ENCODE assay signal across 1 cellular context in genomic region chr7:1458676-1459511, GRCh38.
TF ChIP-seq lines count a peak whose summit lies in the region.

TSS of gene MICALL2 (minus strand) at chr7:1459470. CDS start at chr7:1459326, 144 bp downstream.

TF ChIP-seq in HepG2, 621 proteins besides CTCF, POLR2A, EP300 and RAD21 (continued from another document and continues in another):
- no peak for TF ChIP-seq ZBTB39 (CRISPR knock-in tag; IDR thresholded peaks at IDR 0.05)
- TF ChIP-seq GABPB1 (CRISPR knock-in tag; IDR thresholded peaks at IDR 0.05), result peak; percentile 35; the same call in 1 of the 2 replicates
- TF ChIP-seq ZNF615 (CRISPR knock-in tag; IDR thresholded peaks at IDR 0.05; ENCODE audit: borderline replicate concordance), result no peak
- no peak for TF ChIP-seq ZBTB37 (CRISPR knock-in tag; IDR thresholded peaks at IDR 0.05)
- TF ChIP-seq RCOR2 (CRISPR knock-in tag; IDR thresholded peaks at IDR 0.05), result no peak
- peak; percentile 65 for TF ChIP-seq YEATS4 (CRISPR knock-in tag; IDR thresholded peaks at IDR 0.05; ENCODE audit: borderline replicate concordance)
- TF ChIP-seq, protein P1, sequence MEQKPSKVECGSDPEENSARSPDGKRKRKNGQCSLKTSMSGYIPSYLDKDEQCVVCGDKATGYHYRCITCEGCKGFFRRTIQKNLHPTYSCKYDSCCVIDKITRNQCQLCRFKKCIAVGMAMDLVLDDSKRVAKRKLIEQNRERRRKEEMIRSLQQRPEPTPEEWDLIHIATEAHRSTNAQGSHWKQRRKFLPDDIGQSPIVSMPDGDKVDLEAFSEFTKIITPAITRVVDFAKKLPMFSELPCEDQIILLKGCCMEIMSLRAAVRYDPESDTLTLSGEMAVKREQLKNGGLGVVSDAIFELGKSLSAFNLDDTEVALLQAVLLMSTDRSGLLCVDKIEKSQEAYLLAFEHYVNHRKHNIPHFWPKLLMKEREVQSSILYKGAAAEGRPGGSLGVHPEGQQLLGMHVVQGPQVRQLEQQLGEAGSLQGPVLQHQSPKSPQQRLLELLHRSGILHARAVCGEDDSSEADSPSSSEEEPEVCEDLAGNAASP (CRISPR knock-in tag; IDR thresholded peaks at IDR 0.05; ENCODE audit: borderline replicate concordance), result no peak
- TF ChIP-seq CERS6 (CRISPR knock-in tag; IDR thresholded peaks at IDR 0.05), result no peak
- TF ChIP-seq, protein P2, sequence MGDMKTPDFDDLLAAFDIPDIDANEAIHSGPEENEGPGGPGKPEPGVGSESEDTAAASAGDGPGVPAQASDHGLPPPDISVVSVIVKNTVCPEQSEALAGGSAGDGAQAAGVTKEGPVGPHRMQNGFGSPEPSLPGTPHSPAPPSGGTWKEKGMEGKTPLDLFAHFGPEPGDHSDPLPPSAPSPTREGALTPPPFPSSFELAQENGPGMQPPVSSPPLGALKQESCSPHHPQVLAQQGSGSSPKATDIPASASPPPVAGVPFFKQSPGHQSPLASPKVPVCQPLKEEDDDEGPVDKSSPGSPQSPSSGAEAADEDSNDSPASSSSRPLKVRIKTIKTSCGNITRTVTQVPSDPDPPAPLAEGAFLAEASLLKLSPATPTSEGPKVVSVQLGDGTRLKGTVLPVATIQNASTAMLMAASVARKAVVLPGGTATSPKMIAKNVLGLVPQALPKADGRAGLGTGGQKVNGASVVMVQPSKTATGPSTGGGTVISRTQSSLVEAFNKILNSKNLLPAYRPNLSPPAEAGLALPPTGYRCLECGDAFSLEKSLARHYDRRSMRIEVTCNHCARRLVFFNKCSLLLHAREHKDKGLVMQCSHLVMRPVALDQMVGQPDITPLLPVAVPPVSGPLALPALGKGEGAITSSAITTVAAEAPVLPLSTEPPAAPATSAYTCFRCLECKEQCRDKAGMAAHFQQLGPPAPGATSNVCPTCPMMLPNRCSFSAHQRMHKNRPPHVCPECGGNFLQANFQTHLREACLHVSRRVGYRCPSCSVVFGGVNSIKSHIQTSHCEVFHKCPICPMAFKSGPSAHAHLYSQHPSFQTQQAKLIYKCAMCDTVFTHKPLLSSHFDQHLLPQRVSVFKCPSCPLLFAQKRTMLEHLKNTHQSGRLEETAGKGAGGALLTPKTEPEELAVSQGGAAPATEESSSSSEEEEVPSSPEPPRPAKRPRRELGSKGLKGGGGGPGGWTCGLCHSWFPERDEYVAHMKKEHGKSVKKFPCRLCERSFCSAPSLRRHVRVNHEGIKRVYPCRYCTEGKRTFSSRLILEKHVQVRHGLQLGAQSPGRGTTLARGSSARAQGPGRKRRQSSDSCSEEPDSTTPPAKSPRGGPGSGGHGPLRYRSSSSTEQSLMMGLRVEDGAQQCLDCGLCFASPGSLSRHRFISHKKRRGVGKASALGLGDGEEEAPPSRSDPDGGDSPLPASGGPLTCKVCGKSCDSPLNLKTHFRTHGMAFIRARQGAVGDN (CRISPR knock-in tag; IDR thresholded peaks at IDR 0.05), result peak; percentile 51
- TF ChIP-seq MAX (IDR thresholded peaks at IDR 0.05), result 0 out of 2 replicates have a peak, but pooled peaks have one; percentile 51
- peak; percentile 66 for TF ChIP-seq HOXA3 (CRISPR knock-in tag; IDR thresholded peaks at IDR 0.05)
- TF ChIP-seq NFKB2 (CRISPR knock-in tag; IDR thresholded peaks at IDR 0.05; ENCODE audit: borderline replicate concordance), result no peak
- TF ChIP-seq ZNF512B (CRISPR knock-in tag; IDR thresholded peaks at IDR 0.05; ENCODE audit: borderline replicate concordance), result no peak
- TF ChIP-seq FOXM1 (CRISPR knock-in tag; IDR thresholded peaks at IDR 0.05), result no peak
- no peak for TF ChIP-seq HNF4A (CRISPR knock-in tag; IDR thresholded peaks at IDR 0.05)
- peak; percentile 78 for TF ChIP-seq MAFG (CRISPR knock-in tag; IDR thresholded peaks at IDR 0.05)
- TF ChIP-seq MAZ (IDR thresholded peaks at IDR 0.05; ENCODE audit: borderline replicate concordance, low read depth, low read length), result no peak
- TF ChIP-seq MAZ (CRISPR knock-in tag; IDR thresholded peaks at IDR 0.05; ENCODE audit: low read depth), result 0 out of 2 replicates have a peak, but pooled peaks have one; percentile 4
- TF ChIP-seq, protein P3, sequence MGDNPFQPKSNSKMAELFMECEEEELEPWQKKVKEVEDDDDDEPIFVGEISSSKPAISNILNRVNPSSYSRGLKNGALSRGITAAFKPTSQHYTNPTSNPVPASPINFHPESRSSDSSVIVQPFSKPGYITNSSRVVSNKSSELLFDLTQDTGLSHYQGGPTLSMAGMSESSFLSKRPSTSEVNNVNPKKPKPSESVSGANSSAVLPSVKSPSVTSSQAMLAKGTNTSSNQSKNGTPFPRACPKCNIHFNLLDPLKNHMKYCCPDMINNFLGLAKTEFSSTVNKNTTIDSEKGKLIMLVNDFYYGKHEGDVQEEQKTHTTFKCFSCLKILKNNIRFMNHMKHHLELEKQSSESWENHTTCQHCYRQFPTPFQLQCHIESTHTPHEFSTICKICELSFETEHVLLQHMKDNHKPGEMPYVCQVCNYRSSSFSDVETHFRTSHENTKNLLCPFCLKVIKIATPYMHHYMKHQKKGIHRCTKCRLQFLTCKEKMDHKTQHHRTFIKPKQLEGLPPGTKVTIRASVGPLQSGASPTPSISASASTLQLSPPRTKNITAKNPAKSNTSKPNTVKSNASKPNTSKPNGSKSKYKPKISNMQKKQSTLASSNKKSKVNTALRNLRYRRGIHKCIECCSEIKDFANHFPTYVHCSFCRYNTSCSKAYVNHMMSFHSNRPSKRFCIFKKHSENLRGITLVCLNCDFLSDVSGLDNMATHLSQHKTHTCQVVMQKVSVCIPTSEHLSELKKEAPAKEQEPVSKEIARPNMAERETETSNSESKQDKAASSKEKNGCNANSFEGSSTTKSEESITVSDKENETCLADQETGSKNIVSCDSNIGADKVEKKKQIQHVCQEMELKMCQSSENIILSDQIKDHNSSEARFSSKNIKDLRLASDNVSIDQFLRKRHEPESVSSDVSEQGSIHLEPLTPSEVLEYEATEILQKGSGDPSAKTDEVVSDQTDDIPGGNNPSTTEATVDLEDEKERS (CRISPR knock-in tag; IDR thresholded peaks at IDR 0.05), result 0 out of 2 replicates have a peak, but pooled peaks have one; percentile 37
- TF ChIP-seq HOXA5 (CRISPR knock-in tag; IDR thresholded peaks at IDR 0.05), result peak; percentile 13; the same call in 1 of the 2 replicates
- no peak for TF ChIP-seq ZNF180 (CRISPR knock-in tag; IDR thresholded peaks at IDR 0.05; ENCODE audit: borderline replicate concordance, low read depth)
- TF ChIP-seq SOX6 (IDR thresholded peaks at IDR 0.05), result no peak
- 0 out of 2 replicates have a peak, but pooled peaks have one; percentile 6 for TF ChIP-seq SOX6 (CRISPR knock-in tag; IDR thresholded peaks at IDR 0.05)
- TF ChIP-seq, protein P4, sequence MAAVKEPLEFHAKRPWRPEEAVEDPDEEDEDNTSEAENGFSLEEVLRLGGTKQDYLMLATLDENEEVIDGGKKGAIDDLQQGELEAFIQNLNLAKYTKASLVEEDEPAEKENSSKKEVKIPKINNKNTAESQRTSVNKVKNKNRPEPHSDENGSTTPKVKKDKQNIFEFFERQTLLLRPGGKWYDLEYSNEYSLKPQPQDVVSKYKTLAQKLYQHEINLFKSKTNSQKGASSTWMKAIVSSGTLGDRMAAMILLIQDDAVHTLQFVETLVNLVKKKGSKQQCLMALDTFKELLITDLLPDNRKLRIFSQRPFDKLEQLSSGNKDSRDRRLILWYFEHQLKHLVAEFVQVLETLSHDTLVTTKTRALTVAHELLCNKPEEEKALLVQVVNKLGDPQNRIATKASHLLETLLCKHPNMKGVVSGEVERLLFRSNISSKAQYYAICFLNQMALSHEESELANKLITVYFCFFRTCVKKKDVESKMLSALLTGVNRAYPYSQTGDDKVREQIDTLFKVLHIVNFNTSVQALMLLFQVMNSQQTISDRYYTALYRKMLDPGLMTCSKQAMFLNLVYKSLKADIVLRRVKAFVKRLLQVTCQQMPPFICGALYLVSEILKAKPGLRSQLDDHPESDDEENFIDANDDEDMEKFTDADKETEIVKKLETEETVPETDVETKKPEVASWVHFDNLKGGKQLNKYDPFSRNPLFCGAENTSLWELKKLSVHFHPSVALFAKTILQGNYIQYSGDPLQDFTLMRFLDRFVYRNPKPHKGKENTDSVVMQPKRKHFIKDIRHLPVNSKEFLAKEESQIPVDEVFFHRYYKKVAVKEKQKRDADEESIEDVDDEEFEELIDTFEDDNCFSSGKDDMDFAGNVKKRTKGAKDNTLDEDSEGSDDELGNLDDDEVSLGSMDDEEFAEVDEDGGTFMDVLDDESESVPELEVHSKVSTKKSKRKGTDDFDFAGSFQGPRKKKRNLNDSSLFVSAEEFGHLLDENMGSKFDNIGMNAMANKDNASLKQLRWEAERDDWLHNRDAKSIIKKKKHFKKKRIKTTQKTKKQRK (IDR thresholded peaks at IDR 0.05; ENCODE audit: low read length), result no peak
- peak; percentile 36; the same call in 1 of the 2 replicates for TF ChIP-seq TAF1 (CRISPR knock-in tag; IDR thresholded peaks at IDR 0.05)
- peak; percentile 72 for TF ChIP-seq ZNF777 (CRISPR knock-in tag; IDR thresholded peaks at IDR 0.05)
- 0 out of 2 replicates have a peak, but pooled peaks have one; percentile 10 for TF ChIP-seq PAXIP1 (CRISPR knock-in tag; conservative IDR thresholded peaks at IDR 0.05)
- TF ChIP-seq PHF20 (CRISPR knock-in tag; IDR thresholded peaks at IDR 0.05), result 0 out of 2 replicates have a peak, but pooled peaks have one; percentile 21
- 0 out of 2 replicates have a peak, but pooled peaks have one; percentile 20 for TF ChIP-seq ZFP90 (CRISPR knock-in tag; IDR thresholded peaks at IDR 0.05; ENCODE audit: borderline replicate concordance)
